In genomic region chr2:26683583-26683982, GRCh38 we compare ENCODE assay signal across 22 cellular contexts. TPM values are rescaled to one million over a fixed set of nuclear protein-coding genes. Genes with fewer than 3 reads are reported as not detected.
A peak's percentile ranks its signal among the peaks of the same experiment; 100 is the strongest.
DNase-seq lines count a peak whose midpoint lies in the region; ATAC-seq and TF ChIP-seq lines count a peak whose summit lies in the region.
"Had no signal": no experiment of that assay in that cellular context is flagged by ENCODE, and none has a peak within 500 bp of the region (broad histone marks: within the 10 kb centered on the region; RNA-seq: fewer than 3 reads in every experiment).

No MANE protein-coding gene starts in this region.

- no peak overlapping the region for H2AFZ ChIP-seq in neural progenitor cell (replicated peaks)

- no peak for ATAC-seq in left lobe of liver
- ATAC-seq in natural killer cell treated with Interleukin-12 subunit alpha and Interleukin-12 subunit beta and Interleukin-15 and Interleukin-18, amount 100 ng/mL, for 72 hours: no peak
- ATAC-seq: K562 had no signal

- no peaks in the 10 kb centered on the region for H3K79me2 ChIP-seq in neural progenitor cell (ENCODE audit: low read depth)

- CTCF ChIA-PET in activated naive CD4-positive, alpha-beta T cell treated with anti-CD3 and anti-CD28 coated beads, Interleukin-2, amount 10 ng/mL, durations not matched to agents 7 days and 5 days (lab: Charles Lee): no interaction called here

- H4K20me1 ChIP-seq in neural progenitor cell (ENCODE audit: low read depth): no peaks in the 10 kb centered on the region

- no peak overlapping the region for H3K4me3 ChIP-seq in neural progenitor cell
- H3K4me3 ChIP-seq: K562 had no signal

- H3K27ac ChIP-seq in VCaP (peak overlapping the region; percentile 99; the same call in 1 of the 2 replicates), neural progenitor cell (no peak overlapping the region)

- H3K36me3 ChIP-seq in neural progenitor cell: no peaks in the 10 kb centered on the region

- no peak overlapping the region for H3K27ac Mint-ChIP-seq in activated naive CD4-positive, alpha-beta T cell treated with anti-CD3 and anti-CD28 coated beads, Interleukin-2, amount 10 ng/mL, durations not matched to agents 7 days and 5 days
- H3K27ac Mint-ChIP-seq in neural progenitor cell: peak overlapping the region; percentile 39
- H3K27ac Mint-ChIP-seq in nephron progenitor cell: no peak overlapping the region
- H3K27ac Mint-ChIP-seq in natural killer cell treated with Interleukin-12 subunit alpha and Interleukin-12 subunit beta and Interleukin-15 and Interleukin-18, amount 100 ng/mL, for 72 hours: no peak overlapping the region
- H3K27ac Mint-ChIP-seq: CD4-positive, alpha-beta memory T cell had no signal

- DNase-seq in activated naive CD4-positive, alpha-beta T cell treated with anti-CD3 and anti-CD28 coated beads, Interleukin-2, amount 10 ng/mL, durations not matched to agents 7 days and 5 days: peak; percentile 3
- no peak for DNase-seq in activated naive CD4-positive, alpha-beta T cell treated with Interleukin-2 at 50 U/mL for 16 hours
- no peak for DNase-seq in neural progenitor cell (ENCODE audit: low spot score)
- DNase-seq in nephron progenitor cell: no peak
- DNase-seq in left lobe of liver (ENCODE audit: low spot score): no peak
- no peak for DNase-seq in natural killer cell treated with Interleukin-12 subunit alpha and Interleukin-12 subunit beta and Interleukin-15 and Interleukin-18, amount 100 ng/mL, for 72 hours (ENCODE audit: low spot score)
- DNase-seq: C1 segment of cervical spinal cord; CD4-positive, alpha-beta memory T cell; COR-L47; DMS79 treated with DMSO at 0.1 percent for 48 hours; GF-D8; H7; Kasumi-1; NCI-H1105; NCI-H1436 treated with DMSO at 0.1 percent for 48 hours; NCI-H187 treated with DMSO at 0.1 percent for 48 hours; NCI-H345; NCI-H510A treated with DMSO at 0.1 percent for 48 hours; SK-N-SH had no signal

- peaks cover 11% of the 10 kb centered on the region for H3K4me1 ChIP-seq in neural progenitor cell

- H3K9me3 Mint-ChIP-seq in activated naive CD4-positive, alpha-beta T cell treated with anti-CD3 and anti-CD28 coated beads, Interleukin-2, amount 10 ng/mL, durations not matched to agents 7 days and 5 days: no peaks in the 10 kb centered on the region
- no peaks in the 10 kb centered on the region for H3K9me3 Mint-ChIP-seq in neural progenitor cell
- peaks cover under 1% of the 10 kb centered on the region for H3K9me3 Mint-ChIP-seq in nephron progenitor cell
- no peaks in the 10 kb centered on the region for H3K9me3 Mint-ChIP-seq in natural killer cell treated with Interleukin-12 subunit alpha and Interleukin-12 subunit beta and Interleukin-15 and Interleukin-18, amount 100 ng/mL, for 72 hours
- H3K9me3 Mint-ChIP-seq: CD4-positive, alpha-beta memory T cell had no signal

- TF ChIP-seq CTCF in VCaP (conservative IDR thresholded peaks at IDR 0.05): no peak
- no peak for TF ChIP-seq CTCF in neural progenitor cell (IDR thresholded peaks at IDR 0.05)
- TF ChIP-seq CTCF in nephron progenitor cell (IDR thresholded peaks at IDR 0.05): no peak

- no peak overlapping the region for H3K9ac ChIP-seq in neural progenitor cell
- H3K9ac ChIP-seq: SK-N-SH had no signal

- peaks cover 9% of the 10 kb centered on the region for H3K27me3 ChIP-seq in neural progenitor cell

- no peaks in the 10 kb centered on the region for H3K4me1 Mint-ChIP-seq in activated naive CD4-positive, alpha-beta T cell treated with anti-CD3 and anti-CD28 coated beads, Interleukin-2, amount 10 ng/mL, durations not matched to agents 7 days and 5 days
- H3K4me1 Mint-ChIP-seq in neural progenitor cell (peaks cover 24% of the 10 kb centered on the region), nephron progenitor cell (peaks cover 38% of the 10 kb centered on the region)
- H3K4me1 Mint-ChIP-seq in natural killer cell treated with Interleukin-12 subunit alpha and Interleukin-12 subunit beta and Interleukin-15 and Interleukin-18, amount 100 ng/mL, for 72 hours (ENCODE audit: low read depth in 2 of 2): no peaks in the 10 kb centered on the region
- H3K4me1 Mint-ChIP-seq: CD4-positive, alpha-beta memory T cell had no signal

- no peak overlapping the region for H3K4me3 Mint-ChIP-seq in activated naive CD4-positive, alpha-beta T cell treated with anti-CD3 and anti-CD28 coated beads, Interleukin-2, amount 10 ng/mL, durations not matched to agents 7 days and 5 days
- H3K4me3 Mint-ChIP-seq in neural progenitor cell (no peak overlapping the region), nephron progenitor cell (no peak overlapping the region)
- no peak overlapping the region for H3K4me3 Mint-ChIP-seq in natural killer cell treated with Interleukin-12 subunit alpha and Interleukin-12 subunit beta and Interleukin-15 and Interleukin-18, amount 100 ng/mL, for 72 hours
- H3K4me3 Mint-ChIP-seq: CD4-positive, alpha-beta memory T cell had no signal

- H3K4me2 ChIP-seq in neural progenitor cell: no peak overlapping the region
- H3K4me2 ChIP-seq: SK-N-SH had no signal

- H3K9me3 ChIP-seq in neural progenitor cell (ENCODE audit: low read depth): no peaks in the 10 kb centered on the region
- H3K9me3 ChIP-seq: SK-N-SH had no signal

- no peaks in the 10 kb centered on the region for H3F3A ChIP-seq in neural progenitor cell (ENCODE audit: low read depth)

- H3K27me3 Mint-ChIP-seq in activated naive CD4-positive, alpha-beta T cell treated with anti-CD3 and anti-CD28 coated beads, Interleukin-2, amount 10 ng/mL, durations not matched to agents 7 days and 5 days: peaks cover 50% of the 10 kb centered on the region
- peaks cover 15% of the 10 kb centered on the region for H3K27me3 Mint-ChIP-seq in neural progenitor cell (ENCODE audit: insufficient read depth, low read depth)
- peaks cover 13% of the 10 kb centered on the region for H3K27me3 Mint-ChIP-seq in nephron progenitor cell (ENCODE audit: low read depth, poor library complexity)
- H3K27me3 Mint-ChIP-seq in natural killer cell treated with Interleukin-12 subunit alpha and Interleukin-12 subunit beta and Interleukin-15 and Interleukin-18, amount 100 ng/mL, for 72 hours: peaks cover 26 to 37% of the 10 kb centered on the region in 2 donors

- no peaks in the 10 kb centered on the region for H3K36me3 Mint-ChIP-seq in activated naive CD4-positive, alpha-beta T cell treated with anti-CD3 and anti-CD28 coated beads, Interleukin-2, amount 10 ng/mL, durations not matched to agents 7 days and 5 days
- no peaks in the 10 kb centered on the region for H3K36me3 Mint-ChIP-seq in neural progenitor cell
- no peaks in the 10 kb centered on the region for H3K36me3 Mint-ChIP-seq in nephron progenitor cell (ENCODE audit: low read depth)
- H3K36me3 Mint-ChIP-seq in natural killer cell treated with Interleukin-12 subunit alpha and Interleukin-12 subunit beta and Interleukin-15 and Interleukin-18, amount 100 ng/mL, for 72 hours: no peaks in the 10 kb centered on the region
- H3K36me3 Mint-ChIP-seq: CD4-positive, alpha-beta memory T cell had no signal

RNA-seq across cellular contexts. Expression of gene KCNK3, which starts 8.9 kb away (rescaled TPM):
- total RNA-seq in neural progenitor cell (ENCODE audit: low replicate concordance) (not detected in 2 replicates), left lobe of liver (0.43 TPM)
- not detected for total RNA-seq in natural killer cell treated with Interleukin-12 subunit alpha and Interleukin-12 subunit beta and Interleukin-15 and Interleukin-18, amount 100 ng/mL, for 72 hours
- total RNA-seq: CD4-positive, alpha-beta memory T cell had no signal

RNA-seq across cellular contexts. Expression of gene CIB4, which starts 42.4 kb away (rescaled TPM):
- total RNA-seq in neural progenitor cell (ENCODE audit: low replicate concordance) (not detected in 2 replicates), left lobe of liver (not detected)
- total RNA-seq in natural killer cell treated with Interleukin-12 subunit alpha and Interleukin-12 subunit beta and Interleukin-15 and Interleukin-18, amount 100 ng/mL, for 72 hours: not detected
- total RNA-seq: CD4-positive, alpha-beta memory T cell; H7; K562; M059J had no signal
